10 cellular contexts compared by ENCODE assay signal in genomic region chr20:5612476-5613291, GRCh38. TPM values are rescaled to one million over a fixed set of nuclear protein-coding genes. Genes with fewer than 3 reads are reported as not detected.
DNase-seq lines count a peak whose midpoint lies in the region; ATAC-seq and TF ChIP-seq lines count a peak whose summit lies in the region.
"Had no signal": no experiment of that assay in that cellular context is flagged by ENCODE, and none has a peak within 500 bp of the region (broad histone marks: within the 10 kb centered on the region; RNA-seq: fewer than 3 reads in every experiment).

No MANE protein-coding gene starts in this region.

- intact Hi-C loops in thyroid gland (cut with DNase I): no loop called here

- peaks cover 18% of the 10 kb centered on the region for H3K36me3 Mint-ChIP-seq in activated naive CD4-positive, alpha-beta T cell treated with anti-CD3 and anti-CD28 coated beads, Interleukin-2, amount 10 ng/mL, durations not matched to agents 7 days and 5 days

- H3K4me1 ChIP-seq in adipocyte (ENCODE audit: control insufficient read depth, insufficient read depth, low read length): peaks cover 22% of the 10 kb centered on the region
- peaks cover 0 to 33% (median 0%) of the 10 kb centered on the region in 3 donors for H3K4me1 ChIP-seq in gastroesophageal sphincter
- peaks cover 23 to 30% of the 10 kb centered on the region in 2 donors for H3K4me1 ChIP-seq in thyroid gland

- H3K4me3 Mint-ChIP-seq in activated naive CD4-positive, alpha-beta T cell treated with anti-CD3 and anti-CD28 coated beads, Interleukin-2, amount 10 ng/mL, durations not matched to agents 7 days and 5 days: peak overlapping the region; percentile 38

- 31 to 36% methylated on average over 13 to 14 of the region's 18 CpGs for WGBS in gastroesophageal sphincter (ENCODE audit: low coverage in 1 of 2), 2 donors
- 32 to 45% methylated on average over 18 of the region's 18 CpGs for WGBS in thyroid gland, 2 donors

- TF ChIP-seq CTCF in gastroesophageal sphincter (IDR thresholded peaks at IDR 0.05) (no peak), thyroid gland (IDR thresholded peaks at IDR 0.05) (no peak), omental fat pad (IDR thresholded peaks at IDR 0.05) (no peak)

- peaks cover 25% of the 10 kb centered on the region for H3K4me1 Mint-ChIP-seq in activated naive CD4-positive, alpha-beta T cell treated with anti-CD3 and anti-CD28 coated beads, Interleukin-2, amount 10 ng/mL, durations not matched to agents 7 days and 5 days

- peaks cover 6% of the 10 kb centered on the region for H3K27me3 Mint-ChIP-seq in activated naive CD4-positive, alpha-beta T cell treated with anti-CD3 and anti-CD28 coated beads, Interleukin-2, amount 10 ng/mL, durations not matched to agents 7 days and 5 days

- no peaks in the 10 kb centered on the region for H3K9me3 Mint-ChIP-seq in activated naive CD4-positive, alpha-beta T cell treated with anti-CD3 and anti-CD28 coated beads, Interleukin-2, amount 10 ng/mL, durations not matched to agents 7 days and 5 days

- ATAC-seq in gastroesophageal sphincter (no peak), omental fat pad (ENCODE audit: low FRiP score) (no peak)

- H3K27ac Mint-ChIP-seq in activated naive CD4-positive, alpha-beta T cell treated with anti-CD3 and anti-CD28 coated beads, Interleukin-2, amount 10 ng/mL, durations not matched to agents 7 days and 5 days: peak overlapping the region; percentile 55

- no peak overlapping the region for H3K4me3 ChIP-seq in adipocyte (ENCODE audit: low read length)
- no peak overlapping the region for H3K4me3 ChIP-seq in gastroesophageal sphincter
- H3K4me3 ChIP-seq in thyroid gland (replicated peaks in 1 of 3): no peak overlapping the region

- no peaks in the 10 kb centered on the region for H3K27me3 ChIP-seq in adipocyte (replicated peaks; ENCODE audit: control insufficient read depth, insufficient read depth, low read length)
- H3K27me3 ChIP-seq in gastroesophageal sphincter: no peaks in the 10 kb centered on the region
- no peaks in the 10 kb centered on the region for H3K27me3 ChIP-seq in thyroid gland

- CTCF ChIA-PET in activated naive CD4-positive, alpha-beta T cell treated with anti-CD3 and anti-CD28 coated beads, Interleukin-2, amount 10 ng/mL, durations not matched to agents 7 days and 5 days (lab: Charles Lee): interaction anchor here (1.3 kb wide), 1 partner anchor 45 kb away, joined by 3 read pairs; no protein-coding TSS in a partner anchor

- no peak overlapping the region for H3K9ac ChIP-seq in adipocyte (ENCODE audit: low read length)

- no peaks in the 10 kb centered on the region for H3K9me3 ChIP-seq in adipocyte (ENCODE audit: control insufficient read depth, low read length)
- no peaks in the 10 kb centered on the region for H3K9me3 ChIP-seq in gastroesophageal sphincter
- no peaks in the 10 kb centered on the region for H3K9me3 ChIP-seq in thyroid gland

- no peak for TF ChIP-seq EP300 in gastroesophageal sphincter (IDR thresholded peaks at IDR 0.05)

- TF ChIP-seq POLR2A in gastroesophageal sphincter (IDR thresholded peaks at IDR 0.05) (no peak), thyroid gland (IDR thresholded peaks at IDR 0.05) (no peak)

- H3K36me3 ChIP-seq in adipocyte (ENCODE audit: control insufficient read depth, insufficient read depth, low read length, severe bottlenecking) (no peaks in the 10 kb centered on the region), gastroesophageal sphincter (no peaks in the 10 kb centered on the region), thyroid gland (no peaks in the 10 kb centered on the region)

- DNase-seq in activated naive CD4-positive, alpha-beta T cell treated with anti-CD3 and anti-CD28 coated beads, Interleukin-2, amount 10 ng/mL, durations not matched to agents 7 days and 5 days: no peak
- DNase-seq in activated naive CD4-positive, alpha-beta T cell (lab: John Stamatoyannopoulos, UW): no peak
- DNase-seq in adipocyte (ENCODE audit: low read depth): peak; percentile 68
- DNase-seq in thyroid gland: peak; percentile 58 to 72
- no peak for DNase-seq in NCI-H1092 treated with DMSO at 0.1 percent for 48 hours (lab: John Stamatoyannopoulos, UW)
- DNase-seq in omental fat pad (ENCODE audit: low spot score): no peak
- no peak for DNase-seq in UCSD-AML1 (lab: John Stamatoyannopoulos, UW; ENCODE audit: unreplicated experiment)
- DNase-seq: activated CD4-positive, alpha-beta T cell treated with anti-CD3 and anti-CD28 coated beads for 1 hour; KG1 had no signal

- H3K27ac ChIP-seq in gastroesophageal sphincter: peak overlapping the region; percentile 1 to 99 (median 92)
- peak overlapping the region; percentile 64 to 97 (median 92) for H3K27ac ChIP-seq in thyroid gland

RNA-seq across cellular contexts. Expression of gene GPCPD1, which starts 1.9 kb away (rescaled TPM):
- 10 to 100 TPM; 17.7 to 34.1 (median 24.7) TPM for total RNA-seq in gastroesophageal sphincter
- total RNA-seq in thyroid gland: 10 to 100 TPM; 22.1 to 30.2 (median 24.6) TPM
- total RNA-seq in omental fat pad: 10 to 100 TPM; 22.2 to 51.2 (median 30.6) TPM

Comparison
In these comparisons a context has a peak if more than half of its experiments do, and no peak if none do; other contexts are left out.
1. DNase-seq: peak in adipocyte (single experiment) and thyroid gland (2 of 2); none in activated naive CD4-positive, alpha-beta T cell treated with anti-CD3 and anti-CD28 coated beads, Interleukin-2, amount 10 ng/mL, durations not matched to agents 7 days and 5 days (single experiment), activated naive CD4-positive, alpha-beta T cell (0 of 4), NCI-H1092 treated with DMSO at 0.1 percent for 48 hours (single experiment), omental fat pad (single experiment) and UCSD-AML1 (single experiment).